8 cellular contexts compared by ENCODE assay signal in the genomic region with DNA sequence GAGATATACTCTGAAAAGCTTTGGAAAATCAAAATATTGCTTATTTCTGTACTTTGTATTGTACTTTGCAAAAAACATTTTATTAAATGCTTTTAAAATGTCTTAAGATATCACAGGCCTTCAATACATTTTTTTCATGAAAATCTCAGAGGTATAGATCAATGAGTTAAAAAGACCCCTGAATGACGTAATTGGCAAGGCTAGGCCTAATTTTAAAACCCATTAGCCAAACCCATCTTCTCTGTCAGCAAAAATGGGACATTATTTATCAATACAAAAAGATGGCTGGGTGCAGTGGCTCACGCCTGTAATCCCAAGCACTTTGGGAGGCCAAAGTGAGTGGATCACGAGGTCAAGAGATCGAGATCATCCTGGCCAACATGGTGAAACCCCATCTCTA.
"Had no signal": no experiment of that assay in that cellular context is flagged by ENCODE, and none has a peak within 500 bp of the region (broad histone marks: within the 10 kb centered on the region; RNA-seq: fewer than 3 reads in every experiment).

No MANE protein-coding gene starts in this region.

- FAIRE-seq: G401.6, GM12878, GM12891, GM12892, GM18507, GM19239 had no signal

- DNase-seq: GDM1, GF-D8 had no signal

- ATAC-seq: GM12878 had no signal

- H3K4me3 ChIP-seq: GM12878 had no signal
